In genomic region chrX:37918168-37918567, GRCh38 we compare ENCODE assay signal across 10 cellular contexts.
"Had no signal": no experiment of that assay in that cellular context is flagged by ENCODE, and none has a peak within 500 bp of the region (broad histone marks: within the 10 kb centered on the region; RNA-seq: fewer than 3 reads in every experiment).

No MANE protein-coding gene starts in this region.

- FAIRE-seq: HTR-8/SVneo, K562 had no signal

- DNase-seq: GM23248, GOT3, H7, HFFc6, IMR-90, KG1 had no signal

- H3K4me3 Mint-ChIP-seq: HFFc6 had no signal

- H3K4me3 ChIP-seq: GM23248, HAP-1, K562 had no signal

- H3K4me1 ChIP-seq: HAP-1 had no signal

- H3K36me3 ChIP-seq: HAP-1 had no signal

- H2AFZ ChIP-seq: GM23248 had no signal

- H3K27ac Mint-ChIP-seq: HFFc6 had no signal

- H3K9ac ChIP-seq: GM23248 had no signal

- ATAC-seq: HCT116, K562 had no signal

- H3K27ac ChIP-seq: GM23248 had no signal
